In genomic region chr16:50303041-50303604, GRCh38 we compare ENCODE assay signal across 14 cellular contexts. TPM values are rescaled to one million over a fixed set of nuclear protein-coding genes. Genes with fewer than 3 reads are reported as not detected.
DNase-seq lines count a peak whose midpoint lies in the region; ATAC-seq, FAIRE-seq and TF ChIP-seq lines count a peak whose summit lies in the region.
"Had no signal": no experiment of that assay in that cellular context is flagged by ENCODE, and none has a peak within 500 bp of the region (broad histone marks: within the 10 kb centered on the region; RNA-seq: fewer than 3 reads in every experiment).

No MANE protein-coding gene starts in this region.

- 94% methylated on average over 11 of the region's 11 CpGs for WGBS in GM12878 (ENCODE audit: insufficient coverage, insufficient replicate concordance, low lambda C conversion rate, missing lambda C conversion rate)

- no peaks in the 10 kb centered on the region for H3K79me2 ChIP-seq in GM12878 (ENCODE audit: control insufficient read depth, insufficient read depth, low read length)

- no peak for FAIRE-seq in GM12878 (lab: Jason Lieb, UNC)

- H3K9me3 Mint-ChIP-seq in stimulated activated naive CD8-positive, alpha-beta T cell treated with anti-CD3 and anti-CD28 coated beads, Interleukin-15, amount 100 ng/mL, for 72 hours: no peaks in the 10 kb centered on the region
- H3K9me3 Mint-ChIP-seq in naive thymus-derived CD4-positive, alpha-beta T cell: no peaks in the 10 kb centered on the region
- H3K9me3 Mint-ChIP-seq: activated naive CD8-positive, alpha-beta T cell treated with anti-CD3 and anti-CD28 coated beads, Interleukin-2, amount 10 ng/mL, durations not matched to agents 7 days and 5 days had no signal

- peak overlapping the region; percentile 33 to 67 for H3K27ac Mint-ChIP-seq in stimulated activated naive CD8-positive, alpha-beta T cell treated with anti-CD3 and anti-CD28 coated beads, Interleukin-15, amount 100 ng/mL, for 72 hours
- peak overlapping the region in 7 of 9 donors; percentile 18 to 81 (median 51) for H3K27ac Mint-ChIP-seq in naive thymus-derived CD4-positive, alpha-beta T cell
- H3K27ac Mint-ChIP-seq: activated naive CD8-positive, alpha-beta T cell treated with anti-CD3 and anti-CD28 coated beads, Interleukin-2, amount 10 ng/mL, durations not matched to agents 7 days and 5 days had no signal

- no peaks in the 10 kb centered on the region for H4K20me1 ChIP-seq in GM12878 (ENCODE audit: control insufficient read depth, insufficient read depth)

- no peaks in the 10 kb centered on the region for H3K4me1 Mint-ChIP-seq in stimulated activated naive CD8-positive, alpha-beta T cell treated with anti-CD3 and anti-CD28 coated beads, Interleukin-15, amount 100 ng/mL, for 72 hours
- peaks cover 0 to 3% (median 0%) of the 10 kb centered on the region in 7 donors for H3K4me1 Mint-ChIP-seq in naive thymus-derived CD4-positive, alpha-beta T cell
- H3K4me1 Mint-ChIP-seq: activated naive CD8-positive, alpha-beta T cell treated with anti-CD3 and anti-CD28 coated beads, Interleukin-2, amount 10 ng/mL, durations not matched to agents 7 days and 5 days had no signal

- no peak overlapping the region for H3K4me3 Mint-ChIP-seq in stimulated activated naive CD8-positive, alpha-beta T cell treated with anti-CD3 and anti-CD28 coated beads, Interleukin-15, amount 100 ng/mL, for 72 hours
- H3K4me3 Mint-ChIP-seq in naive thymus-derived CD4-positive, alpha-beta T cell: no peak overlapping the region
- H3K4me3 Mint-ChIP-seq: activated naive CD8-positive, alpha-beta T cell treated with anti-CD3 and anti-CD28 coated beads, Interleukin-2, amount 10 ng/mL, durations not matched to agents 7 days and 5 days had no signal

- no peaks in the 10 kb centered on the region for H3K9me3 ChIP-seq in GM12878 (replicated peaks; ENCODE audit: control insufficient read depth, insufficient read depth, low read length)
- no peaks in the 10 kb centered on the region for H3K9me3 ChIP-seq in naive thymus-derived CD4-positive, alpha-beta T cell (ENCODE audit: control insufficient read depth in 2 of 3, low read length in 3 of 3)
- H3K9me3 ChIP-seq: gastroesophageal sphincter had no signal

- in situ Hi-C loops in GM12878 (cut with MboI): no loop called here

- RAD21 ChIA-PET in GM12878 (lab: Charles Lee; ENCODE audit: unreplicated experiment): interaction anchor here (0.6 kb wide), 1 partner anchor 14 kb away, joined by 3 read pairs; no protein-coding TSS in a partner anchor

- CTCF ChIA-PET in GM12878 (lab: Yijun Ruan, JAX): no interaction called here
- CTCF ChIA-PET in naive thymus-derived CD4-positive, alpha-beta T cell (lab: Charles Lee): no interaction called here

- DNase-seq in stimulated activated naive CD8-positive, alpha-beta T cell treated with anti-CD3 and anti-CD28 coated beads, Interleukin-15, amount 100 ng/mL, for 72 hours: no peak
- DNase-seq in stimulated activated naive CD8-positive, alpha-beta T cell treated with anti-CD3 and anti-CD28 coated beads, Interleukin-15, Interleukin-2, amounts not matched to agents 100 U/mL and 50 U/mL, for 24 hours: no peak
- DNase-seq in GM12878 (ENCODE audit: low read depth, low spot score) (no peak), NCI-H2196 treated with DMSO at 0.1 percent for 48 hours (lab: John Stamatoyannopoulos, UW; ENCODE audit: unreplicated experiment) (no peak), DMS153 (lab: John Stamatoyannopoulos, UW) (no peak)
- DNase-seq in naive thymus-derived CD4-positive, alpha-beta T cell: peak in 1 of 9 donors; percentile 2
- no peak for DNase-seq in stimulated activated CD4-positive, alpha-beta T cell treated with anti-CD3 and anti-CD28 coated beads, Interleukin-15, amount 100 ng/mL, for 24 hours
- DNase-seq: activated CD4-positive, alpha-beta T cell treated with anti-CD3 and anti-CD28 coated beads for 48 hours; effector CD4-positive, alpha-beta T cell; NCI-H2029 treated with DMSO at 0.1 percent for 48 hours; SW 1271 had no signal

- intact Hi-C loops in GM12878 (cut with micrococcal nuclease; ENCODE audit: unreplicated experiment): no loop called here
- intact Hi-C loops in naive thymus-derived CD4-positive, alpha-beta T cell (cut with micrococcal nuclease): no loop called here

- H3K36me3 ChIP-seq in GM12878 (ENCODE audit: control insufficient read depth in 2 of 2, insufficient read depth in 2 of 2, low read length in 1 of 2): peaks cover 6 to 21% of the 10 kb centered on the region in 2 experiments
- H3K36me3 ChIP-seq in naive thymus-derived CD4-positive, alpha-beta T cell (ENCODE audit: control insufficient read depth in 2 of 3, insufficient read depth in 3 of 3, low read length in 3 of 3): peaks cover 0 to 95% (median 12%) of the 10 kb centered on the region in 3 experiments

- no peak overlapping the region for H3K4me3 ChIP-seq in GM12878
- no peak overlapping the region for H3K4me3 ChIP-seq in naive thymus-derived CD4-positive, alpha-beta T cell (ENCODE audit: low read length)
- H3K4me3 ChIP-seq: gastroesophageal sphincter had no signal

- no peaks in the 10 kb centered on the region for H3K27me3 Mint-ChIP-seq in stimulated activated naive CD8-positive, alpha-beta T cell treated with anti-CD3 and anti-CD28 coated beads, Interleukin-15, amount 100 ng/mL, for 72 hours
- no peaks in the 10 kb centered on the region for H3K27me3 Mint-ChIP-seq in naive thymus-derived CD4-positive, alpha-beta T cell
- H3K27me3 Mint-ChIP-seq: activated naive CD8-positive, alpha-beta T cell treated with anti-CD3 and anti-CD28 coated beads, Interleukin-2, amount 10 ng/mL, durations not matched to agents 7 days and 5 days had no signal

- H3K27me3 ChIP-seq in GM12878 (replicated peaks in 1 of 2; ENCODE audit: control insufficient read depth in 2 of 2, insufficient read depth in 2 of 2, low read length in 1 of 2): no peaks in the 10 kb centered on the region
- H3K27me3 ChIP-seq in naive thymus-derived CD4-positive, alpha-beta T cell (ENCODE audit: control insufficient read depth in 2 of 2, insufficient read depth in 2 of 2, low read length in 2 of 2): no peaks in the 10 kb centered on the region
- H3K27me3 ChIP-seq: gastroesophageal sphincter had no signal

- H3K4me2 ChIP-seq in GM12878 (ENCODE audit: control insufficient read depth, insufficient read depth): no peak overlapping the region

- SMC1A ChIA-PET in GM12878 (lab: Charles Lee; ENCODE audit: uncharacterized antibody, unreplicated experiment): no interaction called here

- peaks cover 0 to 16% (median 3%) of the 10 kb centered on the region in 5 donors for H3K36me3 Mint-ChIP-seq in naive thymus-derived CD4-positive, alpha-beta T cell

- no peak for ATAC-seq in stimulated activated naive CD8-positive, alpha-beta T cell treated with anti-CD3 and anti-CD28 coated beads, Interleukin-15, amount 100 ng/mL, for 72 hours
- ATAC-seq in stimulated activated naive CD8-positive, alpha-beta T cell treated with anti-CD3 and anti-CD28 coated beads, Interleukin-15, Interleukin-2, amounts not matched to agents 100 U/mL and 50 U/mL, for 24 hours: no peak
- ATAC-seq in GM12878 (no peak), HG03045 (IDR thresholded peaks at IDR 0.05; ENCODE audit: unreplicated experiment) (no peak)
- ATAC-seq in naive thymus-derived CD4-positive, alpha-beta T cell: no peak
- ATAC-seq: gastroesophageal sphincter had no signal

- POLR2A ChIA-PET in GM12878 (lab: Charles Lee): no interaction called here
- POLR2A ChIA-PET in naive thymus-derived CD4-positive, alpha-beta T cell (lab: Charles Lee): interaction anchor here (0.7 kb wide), 1 partner anchor 10 kb away, joined by 3 read pairs; no protein-coding TSS in a partner anchor

- no peak for TF ChIP-seq CTCF in GM12878 (IDR thresholded peaks at IDR 0.05 in 2 of 3, conservative IDR thresholded peaks at IDR 0.05 in 1 of 3; ENCODE audit: control insufficient read depth in 2 of 3, extremely low read depth in 1 of 3, insufficient read depth in 1 of 3, low read depth in 3 of 3, low read length in 3 of 3)

- H3K4me1 ChIP-seq in GM12878 (ENCODE audit: control insufficient read depth, insufficient read depth, low read length): no peaks in the 10 kb centered on the region
- H3K4me1 ChIP-seq in naive thymus-derived CD4-positive, alpha-beta T cell (ENCODE audit: control insufficient read depth in 2 of 2, insufficient read depth in 2 of 2, low read length in 2 of 2): no peaks in the 10 kb centered on the region

- H3K27ac ChIP-seq in GM12878 (ENCODE audit: control insufficient read depth, insufficient read depth): no peak overlapping the region
- no peak overlapping the region for H3K27ac ChIP-seq in naive thymus-derived CD4-positive, alpha-beta T cell (ENCODE audit: low read depth, low read length)
- H3K27ac ChIP-seq: gastroesophageal sphincter had no signal

- no peak overlapping the region for H2AFZ ChIP-seq in GM12878 (ENCODE audit: control insufficient read depth, low read depth, low read length)

- no peak for TF ChIP-seq EP300 in GM12878 (IDR thresholded peaks at IDR 0.05; ENCODE audit: borderline replicate concordance in 1 of 2, control insufficient read depth in 1 of 2, low read depth in 2 of 2, low read length in 2 of 2)

- TSS peak; percentile 28 for BruUV-seq in GM12878 (replicated peaks; lab: Mats Ljungman, UMichigan)

- no peak overlapping the region for H3K9ac ChIP-seq in GM12878 (ENCODE audit: control insufficient read depth, insufficient read depth, low read length)

- no peak for TF ChIP-seq POLR2A in GM12878 (IDR thresholded peaks at IDR 0.05; ENCODE audit: low read depth, low read length)

- no peak for TF ChIP-seq RAD21 in GM12878 (IDR thresholded peaks at IDR 0.05; ENCODE audit: insufficient read depth, low read depth, low read length)

RNA-seq across cellular contexts. Expression of gene ADCY7, which starts 36.8 kb away (rescaled TPM):
- 244 and 253 TPM in 2 replicates for total RNA-seq in GM12878 (2013; cell fraction: nucleolus; rRNA removed)
- 44.2 and 47.1 TPM in 2 replicates for total RNA-seq in GM12878 (2014; rRNA removed)
- total RNA-seq in GM12878 (2014; rRNA removed; fragmentation: Illumina TruSeq; extraction: Trizol): 16.0 and 17.2 TPM in 2 replicates
- total RNA-seq in GM12878 (2021): 71.2 and 87.9 TPM in 2 replicates
- 8.7 TPM for polyA plus RNA-seq in GM12878 (2011; ENCODE audit: low read depth)
- polyA plus RNA-seq in GM12878 (2011; rRNA removed): 16.9 and 18.7 TPM in 2 replicates
- polyA plus RNA-seq in GM12878 (2011; cell fraction: cytosol; rRNA removed): 21.3 and 33.9 TPM in 2 replicates
- polyA plus RNA-seq in GM12878 (2011; cell fraction: nucleus; rRNA removed): 169 and 171 TPM in 2 replicates
- 19.4 and 25.6 TPM in 2 replicates for polyA plus RNA-seq in GM12878 (2012)
- 16.8 and 19.6 TPM in 2 replicates for polyA plus RNA-seq in GM12878 (2014; fragmentation: Illumina TruSeq; extraction: Trizol)
- 1 to 10 TPM; 1.2 to 1.3 TPM for polyA plus RNA-seq in GM12878 (2014; fragmentation: Nextera tagmentation; extraction: Ambion mirVana)
- polyA plus RNA-seq in GM12878 (2014; rRNA removed): 45.5 and 52.1 TPM in 2 replicates
- 10 to 100 TPM; 29.2 to 32.7 TPM for polyA plus RNA-seq in GM12878 (2016; fragmentation: Nextera tagmentation; extraction: Ambion mirVana)
- 54.8 and 75.2 TPM in 2 replicates for polyA minus RNA-seq in GM12878 (2011; rRNA and poly(A)+ RNA removed)
- 25.4 and 26.3 TPM in 2 replicates for polyA minus RNA-seq in GM12878 (2011; cell fraction: cytosol; rRNA and poly(A)+ RNA removed)
- polyA minus RNA-seq in GM12878 (2011; cell fraction: nucleus; rRNA and poly(A)+ RNA removed): 83.2 and 107 TPM in 2 replicates
- 100 to 1,000 TPM; 179 to 326 (median 208) TPM for total RNA-seq in naive thymus-derived CD4-positive, alpha-beta T cell
- 10 to 100 TPM; 62.6 to 85.7 TPM for polyA plus RNA-seq in naive thymus-derived CD4-positive, alpha-beta T cell
